ENCODE assay signal across 15 cellular contexts in the genomic region with DNA sequence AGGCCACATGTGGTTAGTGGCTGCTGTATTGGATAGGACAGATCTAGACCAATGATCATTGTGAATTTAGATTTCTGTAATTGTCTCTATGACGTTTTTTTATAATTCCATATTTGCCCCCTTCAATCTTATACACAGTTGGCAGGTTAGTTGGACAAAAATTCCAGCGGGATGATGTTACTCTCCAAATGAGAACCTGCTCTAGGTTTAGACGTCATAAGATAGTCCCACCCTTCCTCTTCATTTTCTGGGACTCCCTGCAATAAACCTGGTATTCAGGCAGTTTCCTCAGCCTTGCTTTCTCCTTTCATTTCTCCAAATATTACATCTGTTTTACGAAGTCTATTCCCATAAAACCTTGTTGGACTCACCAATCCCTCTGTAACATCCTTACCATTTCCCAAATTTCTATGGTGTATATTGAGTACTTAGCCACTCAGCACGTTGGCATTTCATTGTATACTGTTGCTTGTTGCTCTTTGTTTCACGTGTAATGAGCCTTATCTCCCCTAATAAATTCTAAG. TPM values are rescaled to one million over a fixed set of nuclear protein-coding genes. Genes with fewer than 3 reads are reported as not detected.
A peak's percentile ranks its signal among the peaks of the same experiment; 100 is the strongest.
DNase-seq lines count a peak whose midpoint lies in the region; ATAC-seq, FAIRE-seq and TF ChIP-seq lines count a peak whose summit lies in the region.
"Had no signal": no experiment of that assay in that cellular context is flagged by ENCODE, and none has a peak within 500 bp of the region (broad histone marks: within the 10 kb centered on the region; RNA-seq: fewer than 3 reads in every experiment).

No MANE protein-coding gene starts in this region.

- H3K4me3 ChIP-seq in CD4-positive, CD25-positive, alpha-beta regulatory T cell (ENCODE audit: low read depth, low read length): peak overlapping the region; percentile 24
- no peak overlapping the region for H3K4me3 ChIP-seq in psoas muscle
- H3K4me3 ChIP-seq: BLaER1 treated with 17β-estradiol and CSF1 and Interleukin-3, amounts not matched to agents 10 nM and 100 nM had no signal

- no peaks in the 10 kb centered on the region for H3K9me3 ChIP-seq in CD4-positive, CD25-positive, alpha-beta regulatory T cell (ENCODE audit: control insufficient read depth in 2 of 2, low read length in 2 of 2)
- no peaks in the 10 kb centered on the region for H3K9me3 ChIP-seq in T-helper 17 cell (ENCODE audit: control insufficient read depth, low read length, poor library complexity, severe bottlenecking)
- H3K9me3 ChIP-seq in psoas muscle: no peaks in the 10 kb centered on the region

- peaks cover 17% of the 10 kb centered on the region for H3K36me3 Mint-ChIP-seq in CD4-positive, CD25-positive, alpha-beta regulatory T cell
- no peaks in the 10 kb centered on the region for H3K36me3 Mint-ChIP-seq in T-helper 17 cell (ENCODE audit: low read depth)

- H3K4me1 ChIP-seq in CD4-positive, CD25-positive, alpha-beta regulatory T cell (ENCODE audit: control insufficient read depth, insufficient read depth, low read length, poor library complexity, severe bottlenecking): peaks cover 13% of the 10 kb centered on the region
- peaks cover 59% of the 10 kb centered on the region for H3K4me1 ChIP-seq in psoas muscle

- no peaks in the 10 kb centered on the region for H3K27me3 Mint-ChIP-seq in CD4-positive, CD25-positive, alpha-beta regulatory T cell
- no peaks in the 10 kb centered on the region for H3K27me3 Mint-ChIP-seq in T-helper 17 cell
- H3K27me3 Mint-ChIP-seq: CD4-positive, alpha-beta T cell had no signal

- H3K27ac Mint-ChIP-seq in CD4-positive, CD25-positive, alpha-beta regulatory T cell: no peak overlapping the region
- peak overlapping the region; percentile 4 for H3K27ac Mint-ChIP-seq in T-helper 17 cell
- H3K27ac Mint-ChIP-seq: CD4-positive, alpha-beta T cell had no signal

- peak; percentile 80 for FAIRE-seq in HTR-8/SVneo (lab: Jason Lieb, UNC)
- FAIRE-seq: GM12891 had no signal

- H3K27ac ChIP-seq in CD4-positive, CD25-positive, alpha-beta regulatory T cell (ENCODE audit: insufficient read depth, low read length, poor library complexity, severe bottlenecking): no peak overlapping the region
- peak overlapping the region; percentile 81 for H3K27ac ChIP-seq in psoas muscle
- H3K27ac ChIP-seq: BLaER1 treated with 17β-estradiol and CSF1 and Interleukin-3, amounts not matched to agents 10 nM and 100 nM had no signal

- peaks cover 40 to 77% (median 50%) of the 10 kb centered on the region in 4 donors for H3K4me1 Mint-ChIP-seq in CD4-positive, CD25-positive, alpha-beta regulatory T cell
- peaks cover 38% of the 10 kb centered on the region for H3K4me1 Mint-ChIP-seq in T-helper 17 cell

- 48 to 64% (median 54%) methylated on average over 6 of the region's 6 CpGs for WGBS in psoas muscle, 3 donors

- H3K9me3 Mint-ChIP-seq in CD4-positive, CD25-positive, alpha-beta regulatory T cell: no peaks in the 10 kb centered on the region
- H3K9me3 Mint-ChIP-seq: CD4-positive, alpha-beta T cell had no signal

- TF ChIP-seq CTCF in psoas muscle (IDR thresholded peaks at IDR 0.05): no peak

- intact Hi-C loops in psoas muscle (cut with DNase I): no loop called here

- no peak for ATAC-seq in CD4-positive, CD25-positive, alpha-beta regulatory T cell (ENCODE audit: low read depth in 2 of 2)
- ATAC-seq in T-helper 17 cell (no peak), psoas muscle (peak in 1 of 4 donors; percentile 17), HG03039 (IDR thresholded peaks at IDR 0.05; ENCODE audit: unreplicated experiment) (no peak), HG02870 (IDR thresholded peaks at IDR 0.05; ENCODE audit: unreplicated experiment) (no peak)
- ATAC-seq: HCT116 had no signal

- H3K4me3 Mint-ChIP-seq in CD4-positive, CD25-positive, alpha-beta regulatory T cell: no peak overlapping the region
- peak overlapping the region; percentile 34 for H3K4me3 Mint-ChIP-seq in T-helper 17 cell
- H3K4me3 Mint-ChIP-seq: CD4-positive, alpha-beta T cell had no signal

- H3K36me3 ChIP-seq in CD4-positive, CD25-positive, alpha-beta regulatory T cell (ENCODE audit: control insufficient read depth, insufficient read depth, low read length): no peaks in the 10 kb centered on the region
- H3K36me3 ChIP-seq in psoas muscle (ENCODE audit: insufficient read depth in 1 of 2, low read depth in 1 of 2): peaks cover 0 to 3% of the 10 kb centered on the region in 2 donors

- DNase-seq in CD4-positive, CD25-positive, alpha-beta regulatory T cell: no peak
- DNase-seq in HTR-8/SVneo (ENCODE audit: insufficient read length, low spot score) (no peak), T-helper 17 cell (no peak), psoas muscle (no peak), GM03348 (ENCODE audit: low spot score) (no peak)
- DNase-seq: ACHN; Calu3; CD4-positive, alpha-beta T cell; DMS 273 treated with DMSO at 0.1 percent for 48 hours; DMS79 had no signal

- no peaks in the 10 kb centered on the region for H3K27me3 ChIP-seq in CD4-positive, CD25-positive, alpha-beta regulatory T cell (ENCODE audit: control insufficient read depth, insufficient read depth, low read length)
- no peaks in the 10 kb centered on the region for H3K27me3 ChIP-seq in psoas muscle (ENCODE audit: insufficient read depth in 3 of 3, low read length in 2 of 3)
- H3K27me3 ChIP-seq: BLaER1 treated with 17β-estradiol and CSF1 and Interleukin-3, amounts not matched to agents 10 nM and 100 nM had no signal

RNA-seq across cellular contexts. Expression of gene FBXO34, which starts 10.2 kb away (rescaled TPM):
- total RNA-seq in CD4-positive, CD25-positive, alpha-beta regulatory T cell: 32.4 TPM
- 10 to 100 TPM; 28.8 to 41.6 (median 33.4) TPM for polyA plus RNA-seq in CD4-positive, CD25-positive, alpha-beta regulatory T cell
- total RNA-seq in T-helper 17 cell (10 to 100 TPM; 20.5 to 27.8 TPM), psoas muscle (10 to 100 TPM; 22.6 to 57.4 (median 31.0) TPM)
- polyA plus RNA-seq in psoas muscle: 10 to 100 TPM in 2 of 3 donors, 1 to 10 TPM in 1; 6.1 to 25.8 (median 23.3) TPM
